In genomic region chr7:96331775-96332174, GRCh38 we compare ENCODE assay signal across 14 cellular contexts. TPM values are rescaled to one million over a fixed set of nuclear protein-coding genes. Genes with fewer than 3 reads are reported as not detected.
A peak's percentile ranks its signal among the peaks of the same experiment; 100 is the strongest.
DNase-seq lines count a peak whose midpoint lies in the region; ATAC-seq and TF ChIP-seq lines count a peak whose summit lies in the region.
"Had no signal": no experiment of that assay in that cellular context is flagged by ENCODE, and none has a peak within 500 bp of the region (broad histone marks: within the 10 kb centered on the region; RNA-seq: fewer than 3 reads in every experiment).

No MANE protein-coding gene starts in this region.

- H3K4me3 ChIP-seq in PC-9: no peak overlapping the region
- no peak overlapping the region for H3K4me3 ChIP-seq in right lobe of liver
- H3K4me3 ChIP-seq: GM23248 had no signal

- H3F3A ChIP-seq in PC-9 (ENCODE audit: insufficient read depth, low read depth): peaks cover 14% of the 10 kb centered on the region; the same call in 1 of the 2 replicates

- H3K4me3 Mint-ChIP-seq in naive thymus-derived CD8-positive, alpha-beta T cell: no peak overlapping the region
- H3K4me3 Mint-ChIP-seq: CD4-positive, alpha-beta memory T cell had no signal

- DNase-seq in PC-9 (no peak), left lobe of liver (ENCODE audit: low spot score) (no peak), right lobe of liver (no peak)
- DNase-seq in naive thymus-derived CD8-positive, alpha-beta T cell: no peak
- DNase-seq: C1 segment of cervical spinal cord; Calu3; CD4-positive, alpha-beta memory T cell; COR-L47; DND-41; GM23248; H7; HCEC 1CT had no signal

- no peaks in the 10 kb centered on the region for H3K9me2 ChIP-seq in PC-9 (ENCODE audit: insufficient read depth)

- peaks cover 0 to 7% (median 3%) of the 10 kb centered on the region in 5 donors for H3K27me3 Mint-ChIP-seq in naive thymus-derived CD8-positive, alpha-beta T cell

- no peaks in the 10 kb centered on the region for H4K20me1 ChIP-seq in PC-9 (ENCODE audit: insufficient read depth)

- no peaks in the 10 kb centered on the region for H3K27me3 ChIP-seq in PC-9 (ENCODE audit: insufficient read depth, low read depth)
- H3K27me3 ChIP-seq in right lobe of liver: no peaks in the 10 kb centered on the region

- no peaks in the 10 kb centered on the region for H3K36me3 Mint-ChIP-seq in naive thymus-derived CD8-positive, alpha-beta T cell
- H3K36me3 Mint-ChIP-seq: CD4-positive, alpha-beta memory T cell had no signal

- H3K9me3 ChIP-seq in PC-9 (ENCODE audit: insufficient read depth, low read depth) (no peaks in the 10 kb centered on the region; the same call in 1 of the 2 replicates), right lobe of liver (no peaks in the 10 kb centered on the region)

- no peaks in the 10 kb centered on the region for H3K36me3 ChIP-seq in PC-9 (ENCODE audit: low read depth)
- H3K36me3 ChIP-seq in right lobe of liver: no peaks in the 10 kb centered on the region

- WGBS in right lobe of liver (ENCODE audit: insufficient coverage, low coverage, low lambda C conversion rate, missing lambda C conversion rate): 50% methylated on average over 3 of the region's 3 CpGs

- POLR2A ChIA-PET in PC-9 (lab: Charles Lee; ENCODE audit: unreplicated experiment): no interaction called here
- POLR2A ChIA-PET in naive thymus-derived CD8-positive, alpha-beta T cell (lab: Charles Lee): no interaction called here

- H3K4me1 Mint-ChIP-seq in naive thymus-derived CD8-positive, alpha-beta T cell: peaks cover 0 to 3% (median 0%) of the 10 kb centered on the region in 4 donors
- H3K4me1 Mint-ChIP-seq: CD4-positive, alpha-beta memory T cell had no signal

- CTCF ChIA-PET in PC-9 (lab: Charles Lee): no interaction called here

- H2AFZ ChIP-seq in PC-9: no peak overlapping the region
- H2AFZ ChIP-seq: GM23248 had no signal

- no peak overlapping the region for H3K27ac Mint-ChIP-seq in naive thymus-derived CD8-positive, alpha-beta T cell

- H3K4me1 ChIP-seq in PC-9 (replicated peaks; ENCODE audit: insufficient read depth): peaks cover 32% of the 10 kb centered on the region
- peaks cover 0 to 21% (median 9%) of the 10 kb centered on the region in 4 donors for H3K4me1 ChIP-seq in right lobe of liver

- TF ChIP-seq CTCF in PC-9 (conservative IDR thresholded peaks at IDR 0.05) (no peak), right lobe of liver (IDR thresholded peaks at IDR 0.05) (no peak)

- BruUV-seq in PC-9 (replicated peaks; lab: Mats Ljungman, UMichigan): no TSS peak

- no peak for TF ChIP-seq POLR2A in right lobe of liver (IDR thresholded peaks at IDR 0.05)
- TF ChIP-seq POLR2A in GM18505 (IDR thresholded peaks at IDR 0.05; ENCODE audit: borderline replicate concordance, extremely low read depth, insufficient read depth, insufficient read length): no peak

- H3K9me3 Mint-ChIP-seq in naive thymus-derived CD8-positive, alpha-beta T cell: peaks cover 0 to 3% (median 0%) of the 10 kb centered on the region in 9 donors

- H3K4me2 ChIP-seq in PC-9: no peak overlapping the region

- H3K27ac ChIP-seq in PC-9 (peak overlapping the region; percentile 37), right lobe of liver (peak overlapping the region in 2 of 3 donors; percentile 31 to 60)
- H3K27ac ChIP-seq: GM23248 had no signal

- intact Hi-C loops in PC-9 (cut with micrococcal nuclease; ENCODE audit: unreplicated experiment) (no loop called here), right lobe of liver (cut with DNase I) (no loop called here)

- H3K79me2 ChIP-seq in PC-9 (ENCODE audit: low read depth): no peaks in the 10 kb centered on the region

- peak; percentile 86 for ATAC-seq in left lobe of liver
- peak; percentile 63 to 83 (median 78) for ATAC-seq in right lobe of liver
- no peak for ATAC-seq in SK-N-SH treated with all-trans-retinoic acid at 6 μM for 48 hours
- ATAC-seq in naive thymus-derived CD8-positive, alpha-beta T cell: no peak
- ATAC-seq in GM18505 (IDR thresholded peaks at IDR 0.05; ENCODE audit: unreplicated experiment): no peak

TF ChIP-seq in SK-N-SH treated with all-trans-retinoic acid at 6 μM for 48 hours, 23 proteins besides CTCF, POLR2A, EP300 and RAD21:
- TF ChIP-seq BACH2 (CRISPR knock-in tag; IDR thresholded peaks at IDR 0.05; ENCODE audit: borderline replicate concordance) (no peak), GLIS3 (CRISPR knock-in tag; IDR thresholded peaks at IDR 0.05) (no peak)

RNA-seq across cellular contexts. Expression of gene SLC25A13, which starts 9.9 kb away (rescaled TPM):
- total RNA-seq in PC-9 (2021): 26.4 and 52.5 TPM in 2 replicates
- 96.4 TPM for total RNA-seq in left lobe of liver
- 100 to 1,000 TPM in 2 of 6 experiments, 10 to 100 TPM in 4; 54.5 to 110 (median 83.0) TPM for total RNA-seq in right lobe of liver
- total RNA-seq in naive thymus-derived CD8-positive, alpha-beta T cell: 10 to 100 TPM in 1 of 2 experiments, 1 to 10 TPM in 1; 8.2 to 12.1 TPM
- 1 to 10 TPM; 3.1 to 5.8 (median 3.6) TPM for polyA plus RNA-seq in naive thymus-derived CD8-positive, alpha-beta T cell

Comparison
In these comparisons a context has a peak if more than half of its experiments do, and no peak if none do; other contexts are left out.
1. ATAC-seq: peak in left lobe of liver (single experiment) and right lobe of liver (4 of 4); none in SK-N-SH treated with all-trans-retinoic acid at 6 μM for 48 hours (single experiment), naive thymus-derived CD8-positive, alpha-beta T cell (0 of 2) and GM18505 (single experiment).